Comparison of ENCODE assay signal across 8 cellular contexts in the genomic region with DNA sequence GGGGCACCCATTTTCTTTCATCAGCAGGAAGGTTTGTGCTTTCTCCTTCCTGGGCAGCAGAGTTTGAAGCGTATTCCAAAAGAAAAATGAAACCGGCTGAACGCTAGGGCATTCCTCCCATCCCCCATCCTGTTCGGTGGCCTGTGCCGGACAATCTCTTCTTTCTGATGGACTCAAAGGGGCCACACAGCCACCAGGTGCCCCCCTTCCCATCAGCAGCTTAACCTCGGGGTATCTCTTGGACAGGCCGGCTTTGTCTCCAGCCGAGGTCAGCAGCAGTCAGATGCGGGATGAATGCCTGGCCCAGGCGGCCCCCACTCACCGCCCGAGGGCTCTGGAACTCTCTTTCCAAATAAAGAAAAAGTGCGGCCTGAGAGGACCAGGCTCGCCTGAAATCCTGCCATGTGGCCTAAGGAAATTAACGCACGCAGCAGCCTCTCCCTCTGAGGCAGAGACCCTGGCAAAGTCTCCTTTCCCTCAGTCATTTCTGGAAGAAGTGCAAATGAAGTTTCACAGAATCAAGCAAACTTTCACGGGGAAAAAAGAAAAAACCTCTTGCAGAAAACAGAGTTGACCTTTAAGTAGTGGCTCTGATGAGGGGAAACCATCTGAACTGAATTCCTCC.
A peak's percentile ranks its signal among the peaks of the same experiment; 100 is the strongest.
DNase-seq lines count a peak whose midpoint lies in the region; ATAC-seq, FAIRE-seq and TF ChIP-seq lines count a peak whose summit lies in the region.

No MANE protein-coding gene starts in this region.

- H3K4me3 Mint-ChIP-seq in astrocyte (ENCODE audit: unreplicated experiment): peak overlapping the region; percentile 80
- H3K4me3 Mint-ChIP-seq in stimulated activated memory B cell treated with anti-CD40 and anti-IgM and Interleukin-4, amounts not matched to agents 10 μg/mL and 1 μg/mL and 100 μg/mL, for 72 hours: peak overlapping the region; percentile 92

- no peak for ATAC-seq in stimulated activated memory B cell treated with anti-CD40 and anti-IgM and Interleukin-4, amounts not matched to agents 10 μg/mL and 1 μg/mL and 100 μg/mL, for 72 hours
- no peak for ATAC-seq in GM21381 (IDR thresholded peaks at IDR 0.05; ENCODE audit: unreplicated experiment)
- ATAC-seq in GM21825 (IDR thresholded peaks at IDR 0.05; ENCODE audit: unreplicated experiment): no peak

- peak overlapping the region; percentile 96 for H3K27ac ChIP-seq in astrocyte (ENCODE audit: low read depth, low read length)

- peaks cover 65% of the 10 kb centered on the region for H3K4me1 ChIP-seq in astrocyte (ENCODE audit: insufficient read depth, low read length)

- POLR2A ChIA-PET in AG04449 (lab: Yijun Ruan, JAX): interaction anchor here (1.0 to 1.8 kb wide), 7 partner anchors 12 to 68 kb away, joined by 3 to 16 read pairs (median 4); a partner anchor contains a TSS

- peak overlapping the region; percentile 85 for H3K9ac ChIP-seq in astrocyte (ENCODE audit: low read length)

- TF ChIP-seq CTCF in AG04449 (IDR thresholded peaks at IDR 0.05; ENCODE audit: insufficient read depth, low read length, missing control alignments) (no peak), astrocyte (IDR thresholded peaks at IDR 0.05; ENCODE audit: insufficient read depth, low read depth, low read length) (no peak)

- H3K9me3 Mint-ChIP-seq in astrocyte (ENCODE audit: unreplicated experiment): peaks cover 2% of the 10 kb centered on the region
- no peaks in the 10 kb centered on the region for H3K9me3 Mint-ChIP-seq in stimulated activated memory B cell treated with anti-CD40 and anti-IgM and Interleukin-4, amounts not matched to agents 10 μg/mL and 1 μg/mL and 100 μg/mL, for 72 hours

- H3K27ac Mint-ChIP-seq in astrocyte (ENCODE audit: unreplicated experiment): peak overlapping the region; percentile 99
- H3K27ac Mint-ChIP-seq in stimulated activated memory B cell treated with anti-CD40 and anti-IgM and Interleukin-4, amounts not matched to agents 10 μg/mL and 1 μg/mL and 100 μg/mL, for 72 hours: peak overlapping the region; percentile 95

- H3K4me3 ChIP-seq in AG04449 (ENCODE audit: low read depth, low read length) (peak overlapping the region; percentile 52), astrocyte (ENCODE audit: insufficient read depth, low read depth, low read length) (peak overlapping the region; percentile 43)

- no peak for FAIRE-seq in astrocyte (lab: Jason Lieb, UNC)

- peaks cover 64% of the 10 kb centered on the region for H3K4me1 Mint-ChIP-seq in astrocyte (ENCODE audit: low read depth, unreplicated experiment)
- peaks cover 77% of the 10 kb centered on the region for H3K4me1 Mint-ChIP-seq in stimulated activated memory B cell treated with anti-CD40 and anti-IgM and Interleukin-4, amounts not matched to agents 10 μg/mL and 1 μg/mL and 100 μg/mL, for 72 hours

- H4K20me1 ChIP-seq in astrocyte (ENCODE audit: insufficient read depth, low read length): peaks cover 24% of the 10 kb centered on the region

- CTCF ChIA-PET in AG04449 (lab: Yijun Ruan, JAX): interaction anchor here (1.0 to 2.0 kb wide), 2 partner anchors 19 to 166 kb away, joined by 3 to 6 read pairs; no protein-coding TSS in a partner anchor

- no peaks in the 10 kb centered on the region for H3K27me3 ChIP-seq in astrocyte (ENCODE audit: insufficient read depth, low read length)

- H3K79me2 ChIP-seq in astrocyte (ENCODE audit: insufficient read depth, low read length): peaks cover 82% of the 10 kb centered on the region

- no peaks in the 10 kb centered on the region for H3K27me3 Mint-ChIP-seq in astrocyte (ENCODE audit: low read depth, unreplicated experiment)
- H3K27me3 Mint-ChIP-seq in stimulated activated memory B cell treated with anti-CD40 and anti-IgM and Interleukin-4, amounts not matched to agents 10 μg/mL and 1 μg/mL and 100 μg/mL, for 72 hours: no peaks in the 10 kb centered on the region

- peak overlapping the region; percentile 81 for H3K4me2 ChIP-seq in astrocyte (ENCODE audit: low read length)

- H3K9me3 ChIP-seq in astrocyte (ENCODE audit: insufficient read depth, low read depth, low read length): no peaks in the 10 kb centered on the region

- peaks cover 7% of the 10 kb centered on the region for H3K36me3 Mint-ChIP-seq in astrocyte (ENCODE audit: low read depth, unreplicated experiment)
- peaks cover 5% of the 10 kb centered on the region for H3K36me3 Mint-ChIP-seq in stimulated activated memory B cell treated with anti-CD40 and anti-IgM and Interleukin-4, amounts not matched to agents 10 μg/mL and 1 μg/mL and 100 μg/mL, for 72 hours

- H2AFZ ChIP-seq in astrocyte (ENCODE audit: low read depth, low read length): no peak overlapping the region

- DNase-seq in AG04449 (ENCODE audit: low read depth, low spot score) (no peak), HT1080 (ENCODE audit: low read depth) (peak; percentile 56), astrocyte (ENCODE audit: low read depth) (no peak), islet precursor cell (peak; percentile 91), SKM-1 (lab: John Stamatoyannopoulos, UW; ENCODE audit: unreplicated experiment) (no peak)

- no peaks in the 10 kb centered on the region for H3K36me3 ChIP-seq in astrocyte (ENCODE audit: insufficient read depth, low read length)

Comparison
In these comparisons a context has a peak if more than half of its experiments do, and no peak if none do; other contexts are left out.
1. DNase-seq: peak in HT1080 (single experiment) and islet precursor cell (single experiment); none in AG04449 (single experiment), astrocyte (single experiment) and SKM-1 (single experiment).